Comparison of ENCODE assay signal across 17 cellular contexts in the genomic region with DNA sequence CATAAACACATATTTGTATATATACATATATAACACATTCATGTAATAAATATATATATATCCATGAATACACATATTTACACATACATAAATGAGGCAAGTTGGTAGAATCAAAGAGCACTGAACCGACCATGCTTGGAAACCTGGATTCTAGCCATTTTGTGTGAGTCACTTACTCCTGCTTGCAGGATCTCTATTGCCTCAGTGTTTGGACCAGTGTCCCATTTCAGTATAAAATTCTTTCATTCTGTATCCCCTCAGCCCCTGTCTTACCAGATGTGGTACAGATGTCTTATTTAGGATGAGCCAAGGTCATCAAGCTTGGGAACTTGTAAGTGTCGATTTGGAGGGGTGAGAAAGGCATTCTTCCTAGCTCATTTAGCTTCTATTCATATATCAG.
A peak's percentile ranks its signal among the peaks of the same experiment; 100 is the strongest.
DNase-seq lines count a peak whose midpoint lies in the region; ATAC-seq and TF ChIP-seq lines count a peak whose summit lies in the region.
"Had no signal": no experiment of that assay in that cellular context is flagged by ENCODE, and none has a peak within 500 bp of the region (broad histone marks: within the 10 kb centered on the region; RNA-seq: fewer than 3 reads in every experiment).

No MANE protein-coding gene starts in this region.

- no peak for TF ChIP-seq CTCF in AG04450 (IDR thresholded peaks at IDR 0.05; ENCODE audit: low read depth, low read length)
- no peak for TF ChIP-seq CTCF in brain microvascular endothelial cell (IDR thresholded peaks at IDR 0.05; ENCODE audit: low read depth, low read length, missing control alignments)

- ATAC-seq in HG02798 (IDR thresholded peaks at IDR 0.05; ENCODE audit: poor library complexity, unreplicated experiment): no peak
- no peak for ATAC-seq in GM18517 (IDR thresholded peaks at IDR 0.05; ENCODE audit: unreplicated experiment)
- ATAC-seq: activated CD4-positive, alpha-beta T cell treated with anti-CD3 and anti-CD28 coated beads for 36 hours; esophagus mucosa; mucosa of descending colon had no signal

- CTCF ChIA-PET in AG04450 (lab: Charles Lee): interaction anchor here (0.7 kb wide), 1 partner anchor 151 kb away, joined by 4 read pairs; no protein-coding TSS in a partner anchor

- H3K4me3 ChIP-seq in AG04450 (ENCODE audit: low read depth, low read length) (no peak overlapping the region), brain microvascular endothelial cell (ENCODE audit: low read depth, low read length) (no peak overlapping the region)
- H3K4me3 ChIP-seq: BLaER1, mucosa of descending colon, ovary had no signal

- POLR2A ChIA-PET in AG04450 (lab: Yijun Ruan, JAX): no interaction called here

- no peak overlapping the region for H3K27ac ChIP-seq in AG04450 (ENCODE audit: low read depth, low read length)
- no peak overlapping the region for H3K27ac ChIP-seq in brain microvascular endothelial cell
- no peak overlapping the region for H3K27ac ChIP-seq in caudate nucleus (ENCODE audit: low read depth, low read length)
- H3K27ac ChIP-seq: BLaER1, ovary had no signal

- DNase-seq in AG04450 (ENCODE audit: low read depth, low spot score) (peak; percentile 26), GM04504 (ENCODE audit: low read depth) (peak; percentile 34), brain microvascular endothelial cell (peak; percentile 35), hepatic stellate cell (ENCODE audit: low spot score) (peak; percentile 5), caudate nucleus (lab: John Stamatoyannopoulos, UW) (no peak)
- DNase-seq in activated naive CD4-positive, alpha-beta T cell (lab: John Stamatoyannopoulos, UW): no peak
- DNase-seq: activated CD4-positive, alpha-beta T cell treated with anti-CD3 and anti-CD28 coated beads for 36 hours; DMS153; mucosa of descending colon; NCI-H2081; NCI-H82; ovary; substantia nigra had no signal

- H3K36me3 ChIP-seq in brain microvascular endothelial cell (replicated peaks): no peaks in the 10 kb centered on the region
- H3K36me3 ChIP-seq: BLaER1, ovary had no signal

- in situ Hi-C loops in brain microvascular endothelial cell (cut with HindIII; ENCODE audit: low pct_ligation_motif_present, low sequenced_read_pairs): no loop called here

- H3K9me3 ChIP-seq in AG04450 (ENCODE audit: control insufficient read depth, insufficient read depth, low read length): no peaks in the 10 kb centered on the region
- H3K9me3 ChIP-seq: BLaER1, mucosa of descending colon, ovary had no signal

- no peaks in the 10 kb centered on the region for H3K27me3 ChIP-seq in AG04450 (ENCODE audit: control insufficient read depth, insufficient read depth, low read length)
- no peaks in the 10 kb centered on the region for H3K27me3 ChIP-seq in brain microvascular endothelial cell (replicated peaks)
- H3K27me3 ChIP-seq: BLaER1, ovary had no signal

Comparison
In these comparisons a context has a peak if more than half of its experiments do, and no peak if none do; other contexts are left out.
1. DNase-seq: peak in AG04450 (single experiment), GM04504 (single experiment), brain microvascular endothelial cell (single experiment) and hepatic stellate cell (single experiment); none in caudate nucleus (0 of 61) and activated naive CD4-positive, alpha-beta T cell (0 of 4).